1 cellular context compared by ENCODE assay signal in the genomic region with DNA sequence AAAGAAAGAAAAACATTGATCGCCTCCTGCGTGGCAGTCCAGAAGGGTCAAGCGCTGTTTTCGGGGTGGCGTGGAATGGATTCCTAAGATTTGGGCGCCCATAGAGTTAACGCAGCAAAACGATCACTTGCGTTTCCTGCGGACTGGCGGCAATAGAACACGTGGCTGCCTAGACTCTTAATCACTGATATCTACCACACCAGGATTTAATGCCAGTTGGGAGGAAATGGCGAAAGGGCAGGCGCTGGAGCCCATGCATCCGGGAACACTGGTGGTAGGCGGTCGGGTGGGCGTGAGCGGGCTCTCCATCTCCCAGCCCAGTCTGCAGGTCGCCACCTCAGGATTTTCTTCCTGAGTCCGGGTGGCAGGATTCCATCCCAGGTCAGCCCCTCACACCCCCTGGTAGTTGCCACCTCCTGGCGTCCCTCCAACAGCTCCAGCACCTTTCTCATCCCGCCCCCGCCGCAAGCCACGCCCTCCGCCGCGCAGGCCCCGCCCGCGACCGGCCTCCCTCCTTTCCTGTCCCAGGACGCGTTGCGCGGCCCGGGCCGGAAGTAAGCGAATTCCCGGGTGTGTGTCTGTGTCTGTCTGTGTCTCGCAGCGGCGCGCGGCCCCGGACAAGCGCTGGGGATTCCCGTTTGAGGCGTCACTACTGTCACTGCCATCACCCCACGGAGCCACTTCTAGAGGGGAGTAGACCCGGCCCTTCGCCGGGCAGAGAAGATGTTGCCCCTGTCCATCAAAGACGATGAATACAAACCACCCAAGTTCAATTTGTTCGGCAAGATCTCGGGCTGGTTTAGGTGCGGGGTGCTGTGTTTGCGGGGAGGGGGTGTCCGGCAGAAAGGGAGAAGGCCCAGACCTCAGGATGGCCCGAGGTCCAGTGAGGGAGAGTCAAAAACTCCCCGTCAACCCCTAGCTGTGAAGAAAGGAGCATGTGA.
TF ChIP-seq lines count a peak whose summit lies in the region.

A gene with protein sequence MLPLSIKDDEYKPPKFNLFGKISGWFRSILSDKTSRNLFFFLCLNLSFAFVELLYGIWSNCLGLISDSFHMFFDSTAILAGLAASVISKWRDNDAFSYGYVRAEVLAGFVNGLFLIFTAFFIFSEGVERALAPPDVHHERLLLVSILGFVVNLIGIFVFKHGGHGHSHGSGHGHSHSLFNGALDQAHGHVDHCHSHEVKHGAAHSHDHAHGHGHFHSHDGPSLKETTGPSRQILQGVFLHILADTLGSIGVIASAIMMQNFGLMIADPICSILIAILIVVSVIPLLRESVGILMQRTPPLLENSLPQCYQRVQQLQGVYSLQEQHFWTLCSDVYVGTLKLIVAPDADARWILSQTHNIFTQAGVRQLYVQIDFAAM (plus strand): TSS at position 551 of the 941 bp plus-strand sequence. CDS start 173 bp downstream, at position 724.

TF ChIP-seq in GM12878, 131 proteins besides CTCF, POLR2A, EP300 and RAD21 (continued from another document and continues in another):
- TF ChIP-seq, protein P1, sequence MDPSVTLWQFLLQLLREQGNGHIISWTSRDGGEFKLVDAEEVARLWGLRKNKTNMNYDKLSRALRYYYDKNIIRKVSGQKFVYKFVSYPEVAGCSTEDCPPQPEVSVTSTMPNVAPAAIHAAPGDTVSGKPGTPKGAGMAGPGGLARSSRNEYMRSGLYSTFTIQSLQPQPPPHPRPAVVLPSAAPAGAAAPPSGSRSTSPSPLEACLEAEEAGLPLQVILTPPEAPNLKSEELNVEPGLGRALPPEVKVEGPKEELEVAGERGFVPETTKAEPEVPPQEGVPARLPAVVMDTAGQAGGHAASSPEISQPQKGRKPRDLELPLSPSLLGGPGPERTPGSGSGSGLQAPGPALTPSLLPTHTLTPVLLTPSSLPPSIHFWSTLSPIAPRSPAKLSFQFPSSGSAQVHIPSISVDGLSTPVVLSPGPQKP (IDR thresholded peaks at IDR 0.05; ENCODE audit: low read depth, low read length): peak; percentile 68
- no peak for TF ChIP-seq LARP7 (IDR thresholded peaks at IDR 0.05)
- TF ChIP-seq, protein P2, sequence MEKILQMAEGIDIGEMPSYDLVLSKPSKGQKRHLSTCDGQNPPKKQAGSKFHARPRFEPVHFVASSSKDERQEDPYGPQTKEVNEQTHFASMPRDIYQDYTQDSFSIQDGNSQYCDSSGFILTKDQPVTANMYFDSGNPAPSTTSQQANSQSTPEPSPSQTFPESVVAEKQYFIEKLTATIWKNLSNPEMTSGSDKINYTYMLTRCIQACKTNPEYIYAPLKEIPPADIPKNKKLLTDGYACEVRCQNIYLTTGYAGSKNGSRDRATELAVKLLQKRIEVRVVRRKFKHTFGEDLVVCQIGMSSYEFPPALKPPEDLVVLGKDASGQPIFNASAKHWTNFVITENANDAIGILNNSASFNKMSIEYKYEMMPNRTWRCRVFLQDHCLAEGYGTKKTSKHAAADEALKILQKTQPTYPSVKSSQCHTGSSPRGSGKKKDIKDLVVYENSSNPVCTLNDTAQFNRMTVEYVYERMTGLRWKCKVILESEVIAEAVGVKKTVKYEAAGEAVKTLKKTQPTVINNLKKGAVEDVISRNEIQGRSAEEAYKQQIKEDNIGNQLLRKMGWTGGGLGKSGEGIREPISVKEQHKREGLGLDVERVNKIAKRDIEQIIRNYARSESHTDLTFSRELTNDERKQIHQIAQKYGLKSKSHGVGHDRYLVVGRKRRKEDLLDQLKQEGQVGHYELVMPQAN (conservative IDR thresholded peaks at IDR 0.05): peak; percentile 35
- TF ChIP-seq SP1 (IDR thresholded peaks at IDR 0.05; ENCODE audit: low read depth, low read length): peak; percentile 13
- 0 out of 2 replicates have a peak, but pooled peaks have one; percentile 21 for TF ChIP-seq MXI1 (IDR thresholded peaks at IDR 0.05; ENCODE audit: low read depth, low read length)
- TF ChIP-seq EGR1 (IDR thresholded peaks at IDR 0.05; ENCODE audit: borderline replicate concordance in 1 of 2, low read depth in 2 of 2, low read length in 2 of 2): peak in 1 of 2 experiments; percentile 86; a peak in 2 of 3 replicates
- no peak for TF ChIP-seq SIN3A (IDR thresholded peaks at IDR 0.05; ENCODE audit: low read depth, low read length)
- no peak for TF ChIP-seq ZSCAN29 (IDR thresholded peaks at IDR 0.05)
- TF ChIP-seq IKZF2 (IDR thresholded peaks at IDR 0.05): peak; percentile 61 to 62; a peak in 3 of 4 replicates
- no peak for TF ChIP-seq CEBPB (IDR thresholded peaks at IDR 0.05; ENCODE audit: borderline replicate concordance in 1 of 2, low read depth in 2 of 2, low read length in 2 of 2)
- TF ChIP-seq HDGF (IDR thresholded peaks at IDR 0.05): no peak
- TF ChIP-seq GATAD2B (conservative IDR thresholded peaks at IDR 0.05; ENCODE audit: low read depth): peak; percentile 44; the same call in 1 of the 2 replicates
- TF ChIP-seq, protein P3, sequence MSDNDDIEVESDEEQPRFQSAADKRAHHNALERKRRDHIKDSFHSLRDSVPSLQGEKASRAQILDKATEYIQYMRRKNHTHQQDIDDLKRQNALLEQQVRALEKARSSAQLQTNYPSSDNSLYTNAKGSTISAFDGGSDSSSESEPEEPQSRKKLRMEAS (IDR thresholded peaks at IDR 0.05; ENCODE audit: low read depth, low read length): peak; percentile 14; the same call in 1 of the 2 replicates
- TF ChIP-seq SMARCA5 (IDR thresholded peaks at IDR 0.05): peak; percentile 26; the same call in 1 of the 2 replicates
- TF ChIP-seq CHD2 (IDR thresholded peaks at IDR 0.05; ENCODE audit: borderline replicate concordance, low read depth, low read length): no peak
- 0 out of 2 replicates have a peak, but pooled peaks have one; percentile 17 for TF ChIP-seq BCL11A (IDR thresholded peaks at IDR 0.05; ENCODE audit: low read depth, low read length)
- TF ChIP-seq, protein P4, sequence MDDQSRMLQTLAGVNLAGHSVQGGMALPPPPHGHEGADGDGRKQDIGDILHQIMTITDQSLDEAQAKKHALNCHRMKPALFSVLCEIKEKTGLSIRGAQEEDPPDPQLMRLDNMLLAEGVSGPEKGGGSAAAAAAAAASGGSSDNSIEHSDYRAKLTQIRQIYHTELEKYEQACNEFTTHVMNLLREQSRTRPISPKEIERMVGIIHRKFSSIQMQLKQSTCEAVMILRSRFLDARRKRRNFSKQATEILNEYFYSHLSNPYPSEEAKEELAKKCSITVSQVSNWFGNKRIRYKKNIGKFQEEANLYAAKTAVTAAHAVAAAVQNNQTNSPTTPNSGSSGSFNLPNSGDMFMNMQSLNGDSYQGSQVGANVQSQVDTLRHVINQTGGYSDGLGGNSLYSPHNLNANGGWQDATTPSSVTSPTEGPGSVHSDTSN (IDR thresholded peaks at IDR 0.05; ENCODE audit: insufficient replicate concordance, low read depth, low read length): peak; percentile 71
- TF ChIP-seq JUNB (IDR thresholded peaks at IDR 0.05): no peak
- TF ChIP-seq, protein P5, sequence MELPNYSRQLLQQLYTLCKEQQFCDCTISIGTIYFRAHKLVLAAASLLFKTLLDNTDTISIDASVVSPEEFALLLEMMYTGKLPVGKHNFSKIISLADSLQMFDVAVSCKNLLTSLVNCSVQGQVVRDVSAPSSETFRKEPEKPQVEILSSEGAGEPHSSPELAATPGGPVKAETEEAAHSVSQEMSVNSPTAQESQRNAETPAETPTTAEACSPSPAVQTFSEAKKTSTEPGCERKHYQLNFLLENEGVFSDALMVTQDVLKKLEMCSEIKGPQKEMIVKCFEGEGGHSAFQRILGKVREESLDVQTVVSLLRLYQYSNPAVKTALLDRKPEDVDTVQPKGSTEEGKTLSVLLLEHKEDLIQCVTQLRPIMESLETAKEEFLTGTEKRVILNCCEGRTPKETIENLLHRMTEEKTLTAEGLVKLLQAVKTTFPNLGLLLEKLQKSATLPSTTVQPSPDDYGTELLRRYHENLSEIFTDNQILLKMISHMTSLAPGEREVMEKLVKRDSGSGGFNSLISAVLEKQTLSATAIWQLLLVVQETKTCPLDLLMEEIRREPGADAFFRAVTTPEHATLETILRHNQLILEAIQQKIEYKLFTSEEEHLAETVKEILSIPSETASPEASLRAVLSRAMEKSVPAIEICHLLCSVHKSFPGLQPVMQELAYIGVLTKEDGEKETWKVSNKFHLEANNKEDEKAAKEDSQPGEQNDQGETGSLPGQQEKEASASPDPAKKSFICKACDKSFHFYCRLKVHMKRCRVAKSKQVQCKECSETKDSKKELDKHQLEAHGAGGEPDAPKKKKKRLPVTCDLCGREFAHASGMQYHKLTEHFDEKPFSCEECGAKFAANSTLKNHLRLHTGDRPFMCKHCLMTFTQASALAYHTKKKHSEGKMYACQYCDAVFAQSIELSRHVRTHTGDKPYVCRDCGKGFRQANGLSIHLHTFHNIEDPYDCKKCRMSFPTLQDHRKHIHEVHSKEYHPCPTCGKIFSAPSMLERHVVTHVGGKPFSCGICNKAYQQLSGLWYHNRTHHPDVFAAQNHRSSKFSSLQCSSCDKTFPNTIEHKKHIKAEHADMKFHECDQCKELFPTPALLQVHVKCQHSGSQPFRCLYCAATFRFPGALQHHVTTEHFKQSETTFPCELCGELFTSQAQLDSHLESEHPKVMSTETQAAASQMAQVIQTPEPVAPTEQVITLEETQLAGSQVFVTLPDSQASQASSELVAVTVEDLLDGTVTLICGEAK (IDR thresholded peaks at IDR 0.05; ENCODE audit: borderline replicate concordance): peak; percentile 59; the same call in 1 of the 2 replicates
- peak; percentile 21; the same call in 1 of the 2 replicates for TF ChIP-seq RAD51 (IDR thresholded peaks at IDR 0.05)
- peak in 1 of 2 experiments; percentile 47; a peak in 2 of 4 replicates for TF ChIP-seq ETV6 (conservative IDR thresholded peaks at IDR 0.05 in 1 of 2, IDR thresholded peaks at IDR 0.05 in 1 of 2; ENCODE audit: borderline replicate concordance in 1 of 2, low read depth in 1 of 2)
- no peak for TF ChIP-seq MEF2A (IDR thresholded peaks at IDR 0.05; ENCODE audit: insufficient read depth, low read depth, low read length)
- 0 out of 2 replicates have a peak, but pooled peaks have one; percentile 32 for TF ChIP-seq NRF1 (conservative IDR thresholded peaks at IDR 0.05; ENCODE audit: low read depth, low read length)
- peak; percentile 74 for TF ChIP-seq GABPA (IDR thresholded peaks at IDR 0.05; ENCODE audit: low read depth)
- 0 out of 2 replicates have a peak, but pooled peaks have one; percentile 6 for TF ChIP-seq PAX5 (IDR thresholded peaks at IDR 0.05; ENCODE audit: borderline replicate concordance, low read depth, low read length)
- TF ChIP-seq NFXL1 (IDR thresholded peaks at IDR 0.05; ENCODE audit: borderline replicate concordance): no peak
- TF ChIP-seq, protein P6, sequence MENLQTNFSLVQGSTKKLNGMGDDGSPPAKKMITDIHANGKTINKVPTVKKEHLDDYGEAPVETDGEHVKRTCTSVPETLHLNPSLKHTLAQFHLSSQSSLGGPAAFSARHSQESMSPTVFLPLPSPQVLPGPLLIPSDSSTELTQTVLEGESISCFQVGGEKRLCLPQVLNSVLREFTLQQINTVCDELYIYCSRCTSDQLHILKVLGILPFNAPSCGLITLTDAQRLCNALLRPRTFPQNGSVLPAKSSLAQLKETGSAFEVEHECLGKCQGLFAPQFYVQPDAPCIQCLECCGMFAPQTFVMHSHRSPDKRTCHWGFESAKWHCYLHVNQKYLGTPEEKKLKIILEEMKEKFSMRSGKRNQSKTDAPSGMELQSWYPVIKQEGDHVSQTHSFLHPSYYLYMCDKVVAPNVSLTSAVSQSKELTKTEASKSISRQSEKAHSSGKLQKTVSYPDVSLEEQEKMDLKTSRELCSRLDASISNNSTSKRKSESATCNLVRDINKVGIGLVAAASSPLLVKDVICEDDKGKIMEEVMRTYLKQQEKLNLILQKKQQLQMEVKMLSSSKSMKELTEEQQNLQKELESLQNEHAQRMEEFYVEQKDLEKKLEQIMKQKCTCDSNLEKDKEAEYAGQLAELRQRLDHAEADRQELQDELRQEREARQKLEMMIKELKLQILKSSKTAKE (IDR thresholded peaks at IDR 0.05; ENCODE audit: low read depth, poor library complexity, severe bottlenecking): peak; percentile 12
- TF ChIP-seq CREB1 (IDR thresholded peaks at IDR 0.05; ENCODE audit: low read depth): peak; percentile 57
- TF ChIP-seq SMAD1 (IDR thresholded peaks at IDR 0.05; ENCODE audit: low read depth, partially characterized antibody): peak; percentile 23
- peak; percentile 30 to 44; a peak in 2 of 4 replicates for TF ChIP-seq BHLHE40 (IDR thresholded peaks at IDR 0.05; ENCODE audit: borderline replicate concordance in 1 of 2, low read depth in 2 of 2, low read length in 1 of 2)
- TF ChIP-seq NFYA (IDR thresholded peaks at IDR 0.05; ENCODE audit: borderline replicate concordance, low read depth, low read length): no peak
- 0 out of 2 replicates have a peak, but pooled peaks have one; percentile 22 for TF ChIP-seq CBFB (IDR thresholded peaks at IDR 0.05; ENCODE audit: low read depth)
- TF ChIP-seq EED (IDR thresholded peaks at IDR 0.05; ENCODE audit: low read depth): peak; percentile 60; the same call in 1 of the 2 replicates
- TF ChIP-seq, protein P7, sequence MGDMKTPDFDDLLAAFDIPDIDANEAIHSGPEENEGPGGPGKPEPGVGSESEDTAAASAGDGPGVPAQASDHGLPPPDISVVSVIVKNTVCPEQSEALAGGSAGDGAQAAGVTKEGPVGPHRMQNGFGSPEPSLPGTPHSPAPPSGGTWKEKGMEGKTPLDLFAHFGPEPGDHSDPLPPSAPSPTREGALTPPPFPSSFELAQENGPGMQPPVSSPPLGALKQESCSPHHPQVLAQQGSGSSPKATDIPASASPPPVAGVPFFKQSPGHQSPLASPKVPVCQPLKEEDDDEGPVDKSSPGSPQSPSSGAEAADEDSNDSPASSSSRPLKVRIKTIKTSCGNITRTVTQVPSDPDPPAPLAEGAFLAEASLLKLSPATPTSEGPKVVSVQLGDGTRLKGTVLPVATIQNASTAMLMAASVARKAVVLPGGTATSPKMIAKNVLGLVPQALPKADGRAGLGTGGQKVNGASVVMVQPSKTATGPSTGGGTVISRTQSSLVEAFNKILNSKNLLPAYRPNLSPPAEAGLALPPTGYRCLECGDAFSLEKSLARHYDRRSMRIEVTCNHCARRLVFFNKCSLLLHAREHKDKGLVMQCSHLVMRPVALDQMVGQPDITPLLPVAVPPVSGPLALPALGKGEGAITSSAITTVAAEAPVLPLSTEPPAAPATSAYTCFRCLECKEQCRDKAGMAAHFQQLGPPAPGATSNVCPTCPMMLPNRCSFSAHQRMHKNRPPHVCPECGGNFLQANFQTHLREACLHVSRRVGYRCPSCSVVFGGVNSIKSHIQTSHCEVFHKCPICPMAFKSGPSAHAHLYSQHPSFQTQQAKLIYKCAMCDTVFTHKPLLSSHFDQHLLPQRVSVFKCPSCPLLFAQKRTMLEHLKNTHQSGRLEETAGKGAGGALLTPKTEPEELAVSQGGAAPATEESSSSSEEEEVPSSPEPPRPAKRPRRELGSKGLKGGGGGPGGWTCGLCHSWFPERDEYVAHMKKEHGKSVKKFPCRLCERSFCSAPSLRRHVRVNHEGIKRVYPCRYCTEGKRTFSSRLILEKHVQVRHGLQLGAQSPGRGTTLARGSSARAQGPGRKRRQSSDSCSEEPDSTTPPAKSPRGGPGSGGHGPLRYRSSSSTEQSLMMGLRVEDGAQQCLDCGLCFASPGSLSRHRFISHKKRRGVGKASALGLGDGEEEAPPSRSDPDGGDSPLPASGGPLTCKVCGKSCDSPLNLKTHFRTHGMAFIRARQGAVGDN (IDR thresholded peaks at IDR 0.05): no peak
- peak; percentile 39 for TF ChIP-seq HDAC6 (IDR thresholded peaks at IDR 0.05; ENCODE audit: unreplicated experiment)
- TF ChIP-seq NFIC (IDR thresholded peaks at IDR 0.05; ENCODE audit: low read depth, low read length): no peak
- 0 out of 2 replicates have a peak, but pooled peaks have one; percentile 66 for TF ChIP-seq ZBED1 (IDR thresholded peaks at IDR 0.05; ENCODE audit: borderline replicate concordance)
- peak; percentile 37 for TF ChIP-seq DPF2 (IDR thresholded peaks at IDR 0.05)
- peak; percentile 74 for TF ChIP-seq TAF1 (IDR thresholded peaks at IDR 0.05; ENCODE audit: borderline replicate concordance, low read depth, low read length)
- TF ChIP-seq POU2F2 (IDR thresholded peaks at IDR 0.05; ENCODE audit: borderline replicate concordance, low read depth, low read length): peak; percentile 38; the same call in 1 of the 3 replicates
- TF ChIP-seq PML (IDR thresholded peaks at IDR 0.05; ENCODE audit: low read length): peak; percentile 96
- TF ChIP-seq CREM (IDR thresholded peaks at IDR 0.05; ENCODE audit: low read depth): 0 out of 2 replicates have a peak, but pooled peaks have one; percentile 13
